Comparison of ENCODE assay signal across 1 cellular context in genomic region chr1:69540052-69540451, GRCh38.
TF ChIP-seq lines count a peak whose summit lies in the region.

No MANE protein-coding gene starts in this region.

TF ChIP-seq in K562, 482 proteins besides CTCF, POLR2A, EP300 and RAD21 (continued from another document and continues in another):
- no peak for TF ChIP-seq ZNF143 (CRISPR knock-in tag; IDR thresholded peaks at IDR 0.05)
- TF ChIP-seq ILF3 (IDR thresholded peaks at IDR 0.05; ENCODE audit: borderline replicate concordance): no peak
- TF ChIP-seq, protein P1, sequence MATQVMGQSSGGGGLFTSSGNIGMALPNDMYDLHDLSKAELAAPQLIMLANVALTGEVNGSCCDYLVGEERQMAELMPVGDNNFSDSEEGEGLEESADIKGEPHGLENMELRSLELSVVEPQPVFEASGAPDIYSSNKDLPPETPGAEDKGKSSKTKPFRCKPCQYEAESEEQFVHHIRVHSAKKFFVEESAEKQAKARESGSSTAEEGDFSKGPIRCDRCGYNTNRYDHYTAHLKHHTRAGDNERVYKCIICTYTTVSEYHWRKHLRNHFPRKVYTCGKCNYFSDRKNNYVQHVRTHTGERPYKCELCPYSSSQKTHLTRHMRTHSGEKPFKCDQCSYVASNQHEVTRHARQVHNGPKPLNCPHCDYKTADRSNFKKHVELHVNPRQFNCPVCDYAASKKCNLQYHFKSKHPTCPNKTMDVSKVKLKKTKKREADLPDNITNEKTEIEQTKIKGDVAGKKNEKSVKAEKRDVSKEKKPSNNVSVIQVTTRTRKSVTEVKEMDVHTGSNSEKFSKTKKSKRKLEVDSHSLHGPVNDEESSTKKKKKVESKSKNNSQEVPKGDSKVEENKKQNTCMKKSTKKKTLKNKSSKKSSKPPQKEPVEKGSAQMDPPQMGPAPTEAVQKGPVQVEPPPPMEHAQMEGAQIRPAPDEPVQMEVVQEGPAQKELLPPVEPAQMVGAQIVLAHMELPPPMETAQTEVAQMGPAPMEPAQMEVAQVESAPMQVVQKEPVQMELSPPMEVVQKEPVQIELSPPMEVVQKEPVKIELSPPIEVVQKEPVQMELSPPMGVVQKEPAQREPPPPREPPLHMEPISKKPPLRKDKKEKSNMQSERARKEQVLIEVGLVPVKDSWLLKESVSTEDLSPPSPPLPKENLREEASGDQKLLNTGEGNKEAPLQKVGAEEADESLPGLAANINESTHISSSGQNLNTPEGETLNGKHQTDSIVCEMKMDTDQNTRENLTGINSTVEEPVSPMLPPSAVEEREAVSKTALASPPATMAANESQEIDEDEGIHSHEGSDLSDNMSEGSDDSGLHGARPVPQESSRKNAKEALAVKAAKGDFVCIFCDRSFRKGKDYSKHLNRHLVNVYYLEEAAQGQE (CRISPR knock-in tag; IDR thresholded peaks at IDR 0.05; ENCODE audit: low read depth): no peak
- TF ChIP-seq, protein P2, sequence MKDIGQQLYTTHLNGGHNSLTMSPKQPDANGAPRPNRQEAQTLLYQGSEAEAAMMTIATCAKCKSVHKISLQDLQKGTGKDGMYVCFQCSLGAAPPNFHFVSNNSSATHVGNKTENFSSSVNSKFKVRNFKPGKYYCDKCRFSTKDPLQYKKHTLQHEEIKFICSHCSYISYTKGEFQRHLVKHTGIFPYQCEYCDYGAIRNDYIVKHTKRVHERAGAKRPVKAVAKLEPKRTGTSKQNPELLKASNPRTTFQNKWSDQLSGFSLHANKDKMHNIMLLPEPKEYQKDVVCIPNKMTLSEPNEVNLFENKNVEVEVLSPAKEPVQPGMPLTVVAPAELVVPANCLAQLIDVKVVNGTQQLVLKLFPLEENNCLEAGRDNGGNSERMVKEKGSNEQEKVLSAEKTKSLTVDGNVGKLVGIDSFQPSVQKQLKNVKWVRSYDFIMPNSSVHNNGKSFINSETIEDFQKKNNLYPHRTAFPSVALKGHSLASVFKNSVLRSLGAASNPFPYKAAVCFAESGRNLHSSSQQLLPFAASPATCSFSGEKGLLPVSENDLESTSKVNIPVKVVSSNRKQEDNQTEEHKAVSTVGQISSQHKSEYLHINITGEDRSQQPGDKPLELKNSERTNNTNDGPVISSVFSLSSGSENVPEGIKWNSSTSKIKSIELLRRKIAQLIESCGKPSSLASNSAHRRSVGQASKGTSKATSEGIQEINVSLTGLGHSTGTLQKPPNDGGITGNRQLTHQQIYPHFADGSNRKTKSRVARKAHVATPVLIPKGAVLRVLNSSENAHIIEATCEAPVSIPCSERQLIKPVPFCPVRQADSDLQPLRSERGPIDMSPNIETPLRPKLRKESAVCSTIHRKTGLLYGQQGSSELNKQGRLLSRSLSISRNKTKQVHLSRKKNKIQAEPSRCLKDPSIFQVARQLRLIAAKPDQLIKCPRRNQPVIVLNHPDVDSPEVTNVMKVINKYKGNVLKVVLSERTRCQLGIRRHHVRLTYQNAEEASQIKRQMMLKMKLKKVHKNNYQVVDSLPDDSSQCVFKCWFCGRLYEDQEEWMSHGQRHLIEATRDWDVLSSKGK (CRISPR knock-in tag; IDR thresholded peaks at IDR 0.05): no peak
- no peak for TF ChIP-seq STAT6 (CRISPR knock-in tag; IDR thresholded peaks at IDR 0.05)
- no peak for TF ChIP-seq TCFL5 (CRISPR knock-in tag; conservative IDR thresholded peaks at IDR 0.05)
- no peak for TF ChIP-seq KAT2B (IDR thresholded peaks at IDR 0.05; ENCODE audit: low read depth, low read length)
- no peak for TF ChIP-seq ZNF75A (CRISPR knock-in tag; IDR thresholded peaks at IDR 0.05)
- TF ChIP-seq ZBTB1 (CRISPR knock-in tag; IDR thresholded peaks at IDR 0.05; ENCODE audit: borderline replicate concordance, low read depth): no peak
- TF ChIP-seq, protein P3, sequence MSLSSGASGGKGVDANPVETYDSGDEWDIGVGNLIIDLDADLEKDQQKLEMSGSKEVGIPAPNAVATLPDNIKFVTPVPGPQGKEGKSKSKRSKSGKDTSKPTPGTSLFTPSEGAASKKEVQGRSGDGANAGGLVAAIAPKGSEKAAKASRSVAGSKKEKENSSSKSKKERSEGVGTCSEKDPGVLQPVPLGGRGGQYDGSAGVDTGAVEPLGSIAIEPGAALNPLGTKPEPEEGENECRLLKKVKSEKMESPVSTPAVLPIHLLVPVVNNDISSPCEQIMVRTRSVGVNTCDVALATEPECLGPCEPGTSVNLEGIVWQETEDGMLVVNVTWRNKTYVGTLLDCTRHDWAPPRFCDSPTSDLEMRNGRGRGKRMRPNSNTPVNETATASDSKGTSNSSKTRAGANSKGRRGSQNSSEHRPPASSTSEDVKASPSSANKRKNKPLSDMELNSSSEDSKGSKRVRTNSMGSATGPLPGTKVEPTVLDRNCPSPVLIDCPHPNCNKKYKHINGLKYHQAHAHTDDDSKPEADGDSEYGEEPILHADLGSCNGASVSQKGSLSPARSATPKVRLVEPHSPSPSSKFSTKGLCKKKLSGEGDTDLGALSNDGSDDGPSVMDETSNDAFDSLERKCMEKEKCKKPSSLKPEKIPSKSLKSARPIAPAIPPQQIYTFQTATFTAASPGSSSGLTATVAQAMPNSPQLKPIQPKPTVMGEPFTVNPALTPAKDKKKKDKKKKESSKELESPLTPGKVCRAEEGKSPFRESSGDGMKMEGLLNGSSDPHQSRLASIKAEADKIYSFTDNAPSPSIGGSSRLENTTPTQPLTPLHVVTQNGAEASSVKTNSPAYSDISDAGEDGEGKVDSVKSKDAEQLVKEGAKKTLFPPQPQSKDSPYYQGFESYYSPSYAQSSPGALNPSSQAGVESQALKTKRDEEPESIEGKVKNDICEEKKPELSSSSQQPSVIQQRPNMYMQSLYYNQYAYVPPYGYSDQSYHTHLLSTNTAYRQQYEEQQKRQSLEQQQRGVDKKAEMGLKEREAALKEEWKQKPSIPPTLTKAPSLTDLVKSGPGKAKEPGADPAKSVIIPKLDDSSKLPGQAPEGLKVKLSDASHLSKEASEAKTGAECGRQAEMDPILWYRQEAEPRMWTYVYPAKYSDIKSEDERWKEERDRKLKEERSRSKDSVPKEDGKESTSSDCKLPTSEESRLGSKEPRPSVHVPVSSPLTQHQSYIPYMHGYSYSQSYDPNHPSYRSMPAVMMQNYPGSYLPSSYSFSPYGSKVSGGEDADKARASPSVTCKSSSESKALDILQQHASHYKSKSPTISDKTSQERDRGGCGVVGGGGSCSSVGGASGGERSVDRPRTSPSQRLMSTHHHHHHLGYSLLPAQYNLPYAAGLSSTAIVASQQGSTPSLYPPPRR (CRISPR knock-in tag; IDR thresholded peaks at IDR 0.05; ENCODE audit: borderline replicate concordance): no peak
- TF ChIP-seq EWSR1 (IDR thresholded peaks at IDR 0.05; ENCODE audit: borderline replicate concordance, low read depth, partially characterized antibody): no peak
- TF ChIP-seq ZNF217 (CRISPR knock-in tag; IDR thresholded peaks at IDR 0.05): no peak
- TF ChIP-seq ZNF124 (CRISPR knock-in tag; IDR thresholded peaks at IDR 0.05): no peak
- no peak for TF ChIP-seq SETDB1 (IDR thresholded peaks at IDR 0.05; ENCODE audit: low read length)
- no peak for TF ChIP-seq ZBTB43 (CRISPR knock-in tag; IDR thresholded peaks at IDR 0.05)
- no peak for TF ChIP-seq SNRNP70 (optimal IDR thresholded peaks at IDR 0.05; ENCODE audit: low read depth, low read length)
- TF ChIP-seq HINFP (tag; conservative IDR thresholded peaks at IDR 0.05; ENCODE audit: low read depth): no peak
- TF ChIP-seq NEUROD1 (IDR thresholded peaks at IDR 0.05; ENCODE audit: borderline replicate concordance, low read depth, low read length, partially characterized antibody): peak; percentile 35
- TF ChIP-seq ZBTB33 (CRISPR knock-in tag; IDR thresholded peaks at IDR 0.05): no peak
- no peak for TF ChIP-seq ZZZ3 (IDR thresholded peaks at IDR 0.05)
- no peak for TF ChIP-seq ZNF175 (CRISPR knock-in tag; IDR thresholded peaks at IDR 0.05; ENCODE audit: low read depth)
- TF ChIP-seq, protein P4, sequence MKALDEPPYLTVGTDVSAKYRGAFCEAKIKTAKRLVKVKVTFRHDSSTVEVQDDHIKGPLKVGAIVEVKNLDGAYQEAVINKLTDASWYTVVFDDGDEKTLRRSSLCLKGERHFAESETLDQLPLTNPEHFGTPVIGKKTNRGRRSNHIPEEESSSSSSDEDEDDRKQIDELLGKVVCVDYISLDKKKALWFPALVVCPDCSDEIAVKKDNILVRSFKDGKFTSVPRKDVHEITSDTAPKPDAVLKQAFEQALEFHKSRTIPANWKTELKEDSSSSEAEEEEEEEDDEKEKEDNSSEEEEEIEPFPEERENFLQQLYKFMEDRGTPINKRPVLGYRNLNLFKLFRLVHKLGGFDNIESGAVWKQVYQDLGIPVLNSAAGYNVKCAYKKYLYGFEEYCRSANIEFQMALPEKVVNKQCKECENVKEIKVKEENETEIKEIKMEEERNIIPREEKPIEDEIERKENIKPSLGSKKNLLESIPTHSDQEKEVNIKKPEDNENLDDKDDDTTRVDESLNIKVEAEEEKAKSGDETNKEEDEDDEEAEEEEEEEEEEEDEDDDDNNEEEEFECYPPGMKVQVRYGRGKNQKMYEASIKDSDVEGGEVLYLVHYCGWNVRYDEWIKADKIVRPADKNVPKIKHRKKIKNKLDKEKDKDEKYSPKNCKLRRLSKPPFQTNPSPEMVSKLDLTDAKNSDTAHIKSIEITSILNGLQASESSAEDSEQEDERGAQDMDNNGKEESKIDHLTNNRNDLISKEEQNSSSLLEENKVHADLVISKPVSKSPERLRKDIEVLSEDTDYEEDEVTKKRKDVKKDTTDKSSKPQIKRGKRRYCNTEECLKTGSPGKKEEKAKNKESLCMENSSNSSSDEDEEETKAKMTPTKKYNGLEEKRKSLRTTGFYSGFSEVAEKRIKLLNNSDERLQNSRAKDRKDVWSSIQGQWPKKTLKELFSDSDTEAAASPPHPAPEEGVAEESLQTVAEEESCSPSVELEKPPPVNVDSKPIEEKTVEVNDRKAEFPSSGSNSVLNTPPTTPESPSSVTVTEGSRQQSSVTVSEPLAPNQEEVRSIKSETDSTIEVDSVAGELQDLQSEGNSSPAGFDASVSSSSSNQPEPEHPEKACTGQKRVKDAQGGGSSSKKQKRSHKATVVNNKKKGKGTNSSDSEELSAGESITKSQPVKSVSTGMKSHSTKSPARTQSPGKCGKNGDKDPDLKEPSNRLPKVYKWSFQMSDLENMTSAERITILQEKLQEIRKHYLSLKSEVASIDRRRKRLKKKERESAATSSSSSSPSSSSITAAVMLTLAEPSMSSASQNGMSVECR (CRISPR knock-in tag; IDR thresholded peaks at IDR 0.05): no peak
- TF ChIP-seq, protein P5, sequence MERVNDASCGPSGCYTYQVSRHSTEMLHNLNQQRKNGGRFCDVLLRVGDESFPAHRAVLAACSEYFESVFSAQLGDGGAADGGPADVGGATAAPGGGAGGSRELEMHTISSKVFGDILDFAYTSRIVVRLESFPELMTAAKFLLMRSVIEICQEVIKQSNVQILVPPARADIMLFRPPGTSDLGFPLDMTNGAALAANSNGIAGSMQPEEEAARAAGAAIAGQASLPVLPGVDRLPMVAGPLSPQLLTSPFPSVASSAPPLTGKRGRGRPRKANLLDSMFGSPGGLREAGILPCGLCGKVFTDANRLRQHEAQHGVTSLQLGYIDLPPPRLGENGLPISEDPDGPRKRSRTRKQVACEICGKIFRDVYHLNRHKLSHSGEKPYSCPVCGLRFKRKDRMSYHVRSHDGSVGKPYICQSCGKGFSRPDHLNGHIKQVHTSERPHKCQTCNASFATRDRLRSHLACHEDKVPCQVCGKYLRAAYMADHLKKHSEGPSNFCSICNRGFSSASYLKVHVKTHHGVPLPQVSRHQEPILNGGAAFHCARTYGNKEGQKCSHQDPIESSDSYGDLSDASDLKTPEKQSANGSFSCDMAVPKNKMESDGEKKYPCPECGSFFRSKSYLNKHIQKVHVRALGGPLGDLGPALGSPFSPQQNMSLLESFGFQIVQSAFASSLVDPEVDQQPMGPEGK (CRISPR knock-in tag; IDR thresholded peaks at IDR 0.05; ENCODE audit: borderline replicate concordance): no peak
- peak; percentile 98 for TF ChIP-seq CBFA2T2 (conservative IDR thresholded peaks at IDR 0.05)
- TF ChIP-seq TCF7L2 (IDR thresholded peaks at IDR 0.05; ENCODE audit: low read depth, low read length): no peak
- no peak for TF ChIP-seq ZNF695 (CRISPR knock-in tag; IDR thresholded peaks at IDR 0.05)
